6 cellular contexts compared by ENCODE assay signal in genomic region chr17:8189041-8189710, GRCh38.
DNase-seq lines count a peak whose midpoint lies in the region; ATAC-seq lines count a peak whose summit lies in the region.

No MANE protein-coding gene starts in this region.

- H3K4me3 ChIP-seq in adipocyte (ENCODE audit: low read length), result peak overlapping the region; percentile 88
- H3K4me3 ChIP-seq in mucosa of rectum (ENCODE audit: low read length in 2 of 2), result peak overlapping the region; percentile 85 to 88

- ATAC-seq in HG03135 (IDR thresholded peaks at IDR 0.05; ENCODE audit: unreplicated experiment), result peak; percentile 0
- no peak for ATAC-seq in HG03571 (IDR thresholded peaks at IDR 0.05; ENCODE audit: unreplicated experiment)
- no peak for ATAC-seq in HG03280 (IDR thresholded peaks at IDR 0.05; ENCODE audit: unreplicated experiment)

- H3K9ac ChIP-seq in adipocyte (ENCODE audit: low read length) (peak overlapping the region; percentile 92), mucosa of rectum (ENCODE audit: low read depth in 1 of 2, low read length in 2 of 2) (peak overlapping the region; percentile 77 to 94)

- H3K9me3 ChIP-seq in adipocyte (ENCODE audit: control insufficient read depth, low read length), result no peaks in the 10 kb centered on the region
- H3K9me3 ChIP-seq in mucosa of rectum (ENCODE audit: control insufficient read depth in 2 of 2, low read length in 2 of 2), result no peaks in the 10 kb centered on the region

- DNase-seq in adipocyte (ENCODE audit: low read depth) (no peak), NCI-H187 (lab: John Stamatoyannopoulos, UW) (no peak)

- no peaks in the 10 kb centered on the region for H3K27me3 ChIP-seq in adipocyte (replicated peaks; ENCODE audit: control insufficient read depth, insufficient read depth, low read length)
- no peaks in the 10 kb centered on the region for H3K27me3 ChIP-seq in mucosa of rectum (ENCODE audit: control insufficient read depth in 2 of 2, insufficient read depth in 2 of 2, low read length in 2 of 2)

- H3K27ac ChIP-seq in mucosa of rectum (ENCODE audit: low read depth in 2 of 2, low read length in 2 of 2), result peak overlapping the region; percentile 93 to 97

- H3K36me3 ChIP-seq in adipocyte (ENCODE audit: control insufficient read depth, insufficient read depth, low read length, severe bottlenecking), result no peaks in the 10 kb centered on the region
- no peaks in the 10 kb centered on the region for H3K36me3 ChIP-seq in mucosa of rectum (ENCODE audit: control insufficient read depth in 2 of 2, insufficient read depth in 2 of 2, low read length in 2 of 2)

- peaks cover 38% of the 10 kb centered on the region for H3K4me1 ChIP-seq in adipocyte (ENCODE audit: control insufficient read depth, insufficient read depth, low read length)
- peaks cover 40 to 47% of the 10 kb centered on the region in 2 donors for H3K4me1 ChIP-seq in mucosa of rectum (ENCODE audit: control insufficient read depth in 2 of 2, insufficient read depth in 2 of 2, low read length in 2 of 2)
